12 cellular contexts compared by ENCODE assay signal in the genomic region with DNA sequence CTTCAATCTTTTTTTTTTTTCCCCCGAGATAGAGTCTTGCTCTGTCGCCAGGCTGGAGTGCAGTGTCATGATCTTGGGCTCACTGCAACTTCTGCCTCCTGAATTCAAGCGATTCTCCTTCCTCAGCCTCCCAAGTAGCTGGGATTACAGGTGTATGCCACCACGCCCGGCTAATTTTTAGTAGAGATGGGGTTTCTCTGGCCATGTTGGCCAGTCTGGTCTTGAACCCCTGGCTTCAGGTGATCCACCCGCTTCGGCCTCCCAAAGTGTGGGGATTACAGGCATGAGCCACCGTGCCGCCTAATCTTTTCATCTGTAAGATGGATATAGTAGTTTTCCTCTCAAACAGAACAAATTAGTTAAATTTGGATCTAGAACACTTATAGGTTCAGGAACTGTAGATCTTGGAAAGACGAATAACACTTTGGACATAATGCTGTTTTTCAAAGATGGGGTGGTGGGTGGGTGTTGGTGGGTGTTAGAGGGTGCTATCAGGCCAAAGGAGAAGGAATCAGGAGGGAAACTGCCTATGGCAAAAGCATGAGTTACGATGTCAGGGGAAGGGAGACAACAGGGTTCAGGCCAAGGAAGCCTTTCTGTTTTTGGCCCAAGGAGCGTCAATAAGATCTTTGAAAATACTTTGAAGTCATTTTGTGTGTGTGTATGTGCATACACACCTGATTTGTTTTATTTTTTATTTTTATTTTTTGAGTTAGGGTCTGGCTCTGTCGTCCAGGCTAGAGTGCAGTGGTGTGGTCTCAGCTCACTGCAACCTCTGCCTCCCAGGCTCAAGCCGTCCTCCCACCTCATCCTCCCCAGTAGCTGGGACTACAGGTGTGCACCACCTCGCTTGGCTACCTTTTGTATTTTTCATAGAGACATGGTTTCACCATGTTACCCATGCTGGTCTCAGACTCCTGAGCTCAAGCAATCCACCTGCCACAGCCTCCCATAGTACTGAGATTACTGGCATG. TPM values are rescaled to one million over a fixed set of nuclear protein-coding genes. Genes with fewer than 3 reads are reported as not detected.
A peak's percentile ranks its signal among the peaks of the same experiment; 100 is the strongest.
DNase-seq lines count a peak whose midpoint lies in the region; ATAC-seq, FAIRE-seq and TF ChIP-seq lines count a peak whose summit lies in the region.
"Had no signal": no experiment of that assay in that cellular context is flagged by ENCODE, and none has a peak within 500 bp of the region (broad histone marks: within the 10 kb centered on the region; RNA-seq: fewer than 3 reads in every experiment).

No MANE protein-coding gene starts in this region.

- no peaks in the 10 kb centered on the region for H3K9me3 Mint-ChIP-seq in activated naive CD4-positive, alpha-beta T cell treated with anti-CD3 and anti-CD28 coated beads, Interleukin-2, amount 10 ng/mL, durations not matched to agents 7 days and 5 days
- H3K9me3 Mint-ChIP-seq in activated naive CD8-positive, alpha-beta T cell treated with anti-CD3 and anti-CD28 coated beads, Interleukin-2, amount 50 U/mL, for 24 hours = no peaks in the 10 kb centered on the region
- H3K9me3 Mint-ChIP-seq in progenitor cell of endocrine pancreas (ENCODE audit: low read depth) = no peaks in the 10 kb centered on the region
- H3K9me3 Mint-ChIP-seq in stimulated activated memory B cell treated with anti-CD40 and anti-IgM and Interleukin-4, amounts not matched to agents 10 μg/mL and 1 μg/mL and 100 μg/mL, for 72 hours = no peaks in the 10 kb centered on the region
- H3K9me3 Mint-ChIP-seq: mesothelial cell of epicardium had no signal

- peaks cover 26% of the 10 kb centered on the region for H4K20me1 ChIP-seq in hepatocyte (ENCODE audit: insufficient read depth, poor library complexity, severe bottlenecking)

- 98% methylated on average over 15 of the region's 15 CpGs for WGBS in hepatocyte (ENCODE audit: low lambda C conversion rate, missing lambda C conversion rate)

- no peak overlapping the region for H3K27ac ChIP-seq in hepatocyte
- H3K27ac ChIP-seq: ascending aorta had no signal

- H3K27me3 ChIP-seq in hepatocyte = no peaks in the 10 kb centered on the region
- H3K27me3 ChIP-seq: ascending aorta had no signal

- peaks cover 5% of the 10 kb centered on the region for H3K4me1 ChIP-seq in hepatocyte (ENCODE audit: insufficient read depth)

- peaks cover 54% of the 10 kb centered on the region for H3K36me3 Mint-ChIP-seq in activated naive CD4-positive, alpha-beta T cell treated with anti-CD3 and anti-CD28 coated beads, Interleukin-2, amount 10 ng/mL, durations not matched to agents 7 days and 5 days
- peaks cover 59% of the 10 kb centered on the region for H3K36me3 Mint-ChIP-seq in activated naive CD8-positive, alpha-beta T cell treated with anti-CD3 and anti-CD28 coated beads, Interleukin-2, amount 50 U/mL, for 24 hours (ENCODE audit: low read depth)
- peaks cover 37% of the 10 kb centered on the region for H3K36me3 Mint-ChIP-seq in progenitor cell of endocrine pancreas (ENCODE audit: insufficient read depth)
- peaks cover 68% of the 10 kb centered on the region for H3K36me3 Mint-ChIP-seq in stimulated activated memory B cell treated with anti-CD40 and anti-IgM and Interleukin-4, amounts not matched to agents 10 μg/mL and 1 μg/mL and 100 μg/mL, for 72 hours

- no peak overlapping the region for H3K4me3 Mint-ChIP-seq in activated naive CD4-positive, alpha-beta T cell treated with anti-CD3 and anti-CD28 coated beads, Interleukin-2, amount 10 ng/mL, durations not matched to agents 7 days and 5 days
- H3K4me3 Mint-ChIP-seq in activated naive CD8-positive, alpha-beta T cell treated with anti-CD3 and anti-CD28 coated beads, Interleukin-2, amount 50 U/mL, for 24 hours = no peak overlapping the region
- no peak overlapping the region for H3K4me3 Mint-ChIP-seq in progenitor cell of endocrine pancreas (ENCODE audit: low read depth)
- no peak overlapping the region for H3K4me3 Mint-ChIP-seq in stimulated activated memory B cell treated with anti-CD40 and anti-IgM and Interleukin-4, amounts not matched to agents 10 μg/mL and 1 μg/mL and 100 μg/mL, for 72 hours
- H3K4me3 Mint-ChIP-seq: mesothelial cell of epicardium had no signal

- H3K4me1 Mint-ChIP-seq in activated naive CD4-positive, alpha-beta T cell treated with anti-CD3 and anti-CD28 coated beads, Interleukin-2, amount 10 ng/mL, durations not matched to agents 7 days and 5 days = peaks cover 25% of the 10 kb centered on the region
- peaks cover 31% of the 10 kb centered on the region for H3K4me1 Mint-ChIP-seq in activated naive CD8-positive, alpha-beta T cell treated with anti-CD3 and anti-CD28 coated beads, Interleukin-2, amount 50 U/mL, for 24 hours
- peaks cover 20% of the 10 kb centered on the region for H3K4me1 Mint-ChIP-seq in progenitor cell of endocrine pancreas (ENCODE audit: low read depth)
- peaks cover 32% of the 10 kb centered on the region for H3K4me1 Mint-ChIP-seq in stimulated activated memory B cell treated with anti-CD40 and anti-IgM and Interleukin-4, amounts not matched to agents 10 μg/mL and 1 μg/mL and 100 μg/mL, for 72 hours

- H3K4me2 ChIP-seq in hepatocyte = no peak overlapping the region

- in situ Hi-C loops in KBM-7 (cut with MboI; ENCODE audit: low pct_unique_long_range_greater_than_20kb, low sequenced_read_pairs) = no loop called here

- CTCF ChIA-PET in activated naive CD4-positive, alpha-beta T cell treated with anti-CD3 and anti-CD28 coated beads, Interleukin-2, amount 10 ng/mL, durations not matched to agents 7 days and 5 days (lab: Charles Lee) = interaction anchor here (0.8 kb wide), 1 partner anchor 156 kb away, joined by 3 read pairs; no protein-coding TSS in a partner anchor

- H3K27ac Mint-ChIP-seq in activated naive CD4-positive, alpha-beta T cell treated with anti-CD3 and anti-CD28 coated beads, Interleukin-2, amount 10 ng/mL, durations not matched to agents 7 days and 5 days = peak overlapping the region; percentile 53
- peak overlapping the region; percentile 11 for H3K27ac Mint-ChIP-seq in activated naive CD8-positive, alpha-beta T cell treated with anti-CD3 and anti-CD28 coated beads, Interleukin-2, amount 50 U/mL, for 24 hours
- peak overlapping the region; percentile 91 for H3K27ac Mint-ChIP-seq in progenitor cell of endocrine pancreas
- no peak overlapping the region for H3K27ac Mint-ChIP-seq in stimulated activated memory B cell treated with anti-CD40 and anti-IgM and Interleukin-4, amounts not matched to agents 10 μg/mL and 1 μg/mL and 100 μg/mL, for 72 hours

- FAIRE-seq in D721Med (lab: Jason Lieb, UNC) = no peak

- no peaks in the 10 kb centered on the region for H3K9me2 ChIP-seq in hepatocyte (replicated peaks; ENCODE audit: insufficient read depth)

- no peak overlapping the region for H3K4me3 ChIP-seq in hepatocyte
- H3K4me3 ChIP-seq: ascending aorta had no signal

- TF ChIP-seq CTCF in progenitor cell of endocrine pancreas (IDR thresholded peaks at IDR 0.05; ENCODE audit: unreplicated experiment) (no peak), D721Med (IDR thresholded peaks at IDR 0.05; ENCODE audit: insufficient read depth, missing control alignments) (no peak), hepatocyte (IDR thresholded peaks at IDR 0.05; ENCODE audit: poor library complexity) (no peak)

- H3K9me3 ChIP-seq in hepatocyte (ENCODE audit: low read depth) = no peaks in the 10 kb centered on the region
- H3K9me3 ChIP-seq: ascending aorta had no signal

- ATAC-seq in activated naive CD8-positive, alpha-beta T cell treated with anti-CD3 and anti-CD28 coated beads, Interleukin-2, amount 50 U/mL, for 24 hours = no peak
- no peak for ATAC-seq in stimulated activated memory B cell treated with anti-CD40 and anti-IgM and Interleukin-4, amounts not matched to agents 10 μg/mL and 1 μg/mL and 100 μg/mL, for 72 hours

- DNase-seq in activated naive CD4-positive, alpha-beta T cell treated with anti-CD3 and anti-CD28 coated beads, Interleukin-2, amount 10 ng/mL, durations not matched to agents 7 days and 5 days = no peak
- no peak for DNase-seq in activated naive CD4-positive, alpha-beta T cell treated with anti-CD3 and anti-CD28 coated beads, Interleukin-2, amount 50 U/mL, for 16 hours
- DNase-seq in KBM-7 (peak; percentile 30), progenitor cell of endocrine pancreas (ENCODE audit: low spot score, unreplicated experiment) (no peak), D721Med (ENCODE audit: insufficient read length, low spot score) (no peak), hepatocyte (ENCODE audit: low spot score) (no peak)
- DNase-seq in activated naive CD8-positive, alpha-beta T cell treated with anti-CD3 and anti-CD28 coated beads, Interleukin-2, amount 50 U/mL, for 24 hours = no peak
- DNase-seq: NCI-H1930, SHP77 had no signal

- H3K79me2 ChIP-seq in hepatocyte = peaks cover 29% of the 10 kb centered on the region

- no peaks in the 10 kb centered on the region for H3K27me3 Mint-ChIP-seq in activated naive CD4-positive, alpha-beta T cell treated with anti-CD3 and anti-CD28 coated beads, Interleukin-2, amount 10 ng/mL, durations not matched to agents 7 days and 5 days
- no peaks in the 10 kb centered on the region for H3K27me3 Mint-ChIP-seq in activated naive CD8-positive, alpha-beta T cell treated with anti-CD3 and anti-CD28 coated beads, Interleukin-2, amount 50 U/mL, for 24 hours
- no peaks in the 10 kb centered on the region for H3K27me3 Mint-ChIP-seq in progenitor cell of endocrine pancreas
- no peaks in the 10 kb centered on the region for H3K27me3 Mint-ChIP-seq in stimulated activated memory B cell treated with anti-CD40 and anti-IgM and Interleukin-4, amounts not matched to agents 10 μg/mL and 1 μg/mL and 100 μg/mL, for 72 hours

- peaks cover 5% of the 10 kb centered on the region for H3K36me3 ChIP-seq in hepatocyte (replicated peaks; ENCODE audit: insufficient read depth, low read depth)

- no peak overlapping the region for H2AFZ ChIP-seq in hepatocyte

RNA-seq across cellular contexts. Expression of gene RPL37A, which starts 6.8 kb away (rescaled TPM):
- 2,606 and 2,721 TPM in 2 replicates for total RNA-seq in progenitor cell of endocrine pancreas
- 1,119 and 1,301 TPM in 2 replicates for total RNA-seq in hepatocyte
- 1,011 and 1,060 TPM in 2 replicates for polyA plus RNA-seq in hepatocyte
